Comparison of ENCODE assay signal across 15 cellular contexts in the genomic region with DNA sequence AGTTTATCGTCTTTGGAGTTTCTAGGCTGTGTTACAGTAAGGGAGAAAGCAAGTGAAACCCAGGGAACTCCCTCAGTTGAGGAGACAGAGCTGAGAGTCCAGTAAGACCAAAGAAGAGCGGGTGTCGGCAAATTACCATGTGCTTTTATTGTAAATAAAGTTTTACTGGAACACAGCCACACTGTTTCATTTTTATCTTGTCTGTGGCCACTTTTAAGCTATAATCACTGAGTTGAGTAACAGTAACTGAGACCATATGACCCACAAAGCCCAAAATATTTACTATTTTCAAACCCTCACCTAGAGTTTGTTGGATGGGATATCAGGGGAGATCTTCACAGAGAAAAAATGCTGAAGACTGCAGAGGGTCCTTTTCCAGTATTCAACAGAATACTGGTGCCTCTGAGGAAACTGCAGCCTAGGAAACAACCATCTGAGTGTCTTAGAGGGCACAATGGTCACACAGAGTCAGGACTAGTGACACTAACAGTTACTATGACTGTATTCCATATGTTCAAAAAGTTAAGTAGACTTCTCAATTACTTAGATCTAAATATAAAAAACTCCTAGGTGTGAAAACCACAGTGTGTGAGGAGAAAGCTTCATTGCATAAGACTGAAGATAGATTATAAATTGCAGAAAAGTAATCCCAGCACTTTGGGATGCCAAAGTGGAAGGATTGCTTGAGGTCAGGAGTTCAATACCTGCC.
"Had no signal": no experiment of that assay in that cellular context is flagged by ENCODE, and none has a peak within 500 bp of the region (broad histone marks: within the 10 kb centered on the region; RNA-seq: fewer than 3 reads in every experiment).

No MANE protein-coding gene starts in this region.

- H3K9me3 ChIP-seq: lower lobe of right lung, ovary, thoracic aorta had no signal

- H3K4me3 ChIP-seq: coronary artery, lower lobe of right lung, ovary, thoracic aorta had no signal

- H3K4me3 Mint-ChIP-seq: activated CD4-positive, alpha-beta memory T cell treated with anti-CD3 and anti-CD28 coated beads for 36 hours; activated T-helper 1 cell treated with anti-CD3 and anti-CD28 coated beads, Interleukin-12 subunit alpha, Interleukin-12 subunit beta, Interleukin-2, Interleukin-4 antibody, amounts not matched to agents 30 ng/mL and 10 ng/mL and 1 ng/mL, durations not matched to agents 14 hours and 24 hours and 36 hours; neural crest cell; stimulated activated naive CD8-positive, alpha-beta T cell treated with anti-CD3 and anti-CD28 coated beads, Interleukin-15, Interleukin-2, amounts not matched to agents 100 ng/mL and 50 ng/mL, for 24 hours had no signal

- DNase-seq: activated CD4-positive, alpha-beta memory T cell treated with anti-CD3 and anti-CD28 coated beads for 36 hours; activated CD4-positive, CD25-positive, alpha-beta regulatory T cell treated with anti-CD3 and anti-CD28 coated beads, Interleukin-2, amount 50 U/mL, for 72 hours; activated CD8-positive, alpha-beta memory T cell treated with anti-CD3 and anti-CD28 coated beads, Interleukin-2, amount 50 U/mL, for 4 hours; activated naive CD4-positive, alpha-beta T cell treated with Interleukin-2 at 50 U/mL for 16 hours; effector CD4-positive, alpha-beta T cell; hypothalamus; left cardiac atrium; lower lobe of right lung; ovary; stimulated activated CD4-positive, alpha-beta T cell treated with anti-CD3 and anti-CD28 coated beads, Interleukin-2, amount 100 ng/mL, for 48 hours had no signal

- H3K9me3 Mint-ChIP-seq: activated CD4-positive, alpha-beta memory T cell treated with anti-CD3 and anti-CD28 coated beads for 36 hours; activated T-helper 1 cell treated with anti-CD3 and anti-CD28 coated beads, Interleukin-12 subunit alpha, Interleukin-12 subunit beta, Interleukin-2, Interleukin-4 antibody, amounts not matched to agents 30 ng/mL and 10 ng/mL and 1 ng/mL, durations not matched to agents 14 hours and 24 hours and 36 hours; neural crest cell; stimulated activated naive CD8-positive, alpha-beta T cell treated with anti-CD3 and anti-CD28 coated beads, Interleukin-15, Interleukin-2, amounts not matched to agents 100 ng/mL and 50 ng/mL, for 24 hours had no signal

- H3K36me3 Mint-ChIP-seq: activated CD4-positive, alpha-beta memory T cell treated with anti-CD3 and anti-CD28 coated beads for 36 hours had no signal

- H3K27me3 Mint-ChIP-seq: activated CD4-positive, alpha-beta memory T cell treated with anti-CD3 and anti-CD28 coated beads for 36 hours; stimulated activated naive CD8-positive, alpha-beta T cell treated with anti-CD3 and anti-CD28 coated beads, Interleukin-15, Interleukin-2, amounts not matched to agents 100 ng/mL and 50 ng/mL, for 24 hours had no signal

- H3K27ac ChIP-seq: coronary artery, lower lobe of right lung, ovary, thoracic aorta had no signal

- H3K27me3 ChIP-seq: ovary had no signal

- H3K36me3 ChIP-seq: lower lobe of right lung, ovary, thoracic aorta had no signal

- ATAC-seq: left cardiac atrium, lower lobe of right lung had no signal

- H3K27ac Mint-ChIP-seq: activated CD4-positive, alpha-beta memory T cell treated with anti-CD3 and anti-CD28 coated beads for 36 hours; activated T-helper 1 cell treated with anti-CD3 and anti-CD28 coated beads, Interleukin-12 subunit alpha, Interleukin-12 subunit beta, Interleukin-2, Interleukin-4 antibody, amounts not matched to agents 30 ng/mL and 10 ng/mL and 1 ng/mL, durations not matched to agents 14 hours and 24 hours and 36 hours; stimulated activated naive CD8-positive, alpha-beta T cell treated with anti-CD3 and anti-CD28 coated beads, Interleukin-15, Interleukin-2, amounts not matched to agents 100 ng/mL and 50 ng/mL, for 24 hours had no signal
